1 cellular context compared by ENCODE assay signal in the genomic region with DNA sequence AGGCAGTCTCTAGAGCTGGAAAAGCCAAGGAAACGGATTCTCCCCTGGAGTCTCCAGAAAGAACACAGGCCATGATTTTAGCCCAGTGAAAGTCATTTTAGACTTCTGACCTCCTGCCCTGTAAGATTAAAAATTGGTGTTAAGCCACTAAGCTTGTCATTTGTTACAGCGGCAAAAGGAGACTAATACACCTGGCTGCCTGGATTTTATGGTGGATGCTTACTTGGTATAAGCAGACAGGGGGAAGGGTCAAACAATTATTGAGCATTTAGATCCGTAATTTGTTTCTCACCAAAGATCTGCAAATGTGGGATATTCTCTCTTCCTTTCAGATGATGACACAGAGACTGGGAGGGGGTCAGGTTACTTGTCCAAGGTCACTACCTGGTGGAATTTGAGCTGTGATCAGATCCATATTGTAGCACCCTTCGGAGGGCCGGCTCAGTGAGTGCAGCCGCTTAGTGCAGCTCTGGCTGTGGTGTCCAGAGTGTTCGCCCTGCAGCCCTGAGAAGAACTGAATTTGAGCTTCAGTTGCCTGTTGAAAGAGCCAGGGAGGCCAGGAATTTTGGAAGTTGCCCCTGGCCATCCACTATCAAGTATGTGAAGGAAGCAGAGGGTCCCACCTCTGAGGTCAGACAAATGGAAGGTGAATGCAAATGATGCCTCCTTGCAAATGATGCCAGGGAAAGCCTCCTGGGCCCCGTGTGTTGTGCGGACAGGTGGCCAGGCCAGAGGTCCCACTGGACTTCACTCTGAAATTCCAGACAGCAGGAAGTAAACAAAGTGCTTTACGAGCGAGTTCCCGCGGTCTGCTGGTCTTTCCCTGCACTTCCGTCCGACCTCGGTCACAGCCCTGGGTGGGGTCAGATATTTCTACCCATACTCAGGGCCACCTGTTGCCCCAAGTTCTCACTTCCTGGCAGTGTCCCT.
TF ChIP-seq lines count a peak whose summit lies in the region.

No MANE protein-coding gene starts in this region.

TF ChIP-seq in HepG2, 621 proteins besides CTCF, POLR2A, EP300 and RAD21 (continued from another document and continues in another):
- TF ChIP-seq, protein P1, sequence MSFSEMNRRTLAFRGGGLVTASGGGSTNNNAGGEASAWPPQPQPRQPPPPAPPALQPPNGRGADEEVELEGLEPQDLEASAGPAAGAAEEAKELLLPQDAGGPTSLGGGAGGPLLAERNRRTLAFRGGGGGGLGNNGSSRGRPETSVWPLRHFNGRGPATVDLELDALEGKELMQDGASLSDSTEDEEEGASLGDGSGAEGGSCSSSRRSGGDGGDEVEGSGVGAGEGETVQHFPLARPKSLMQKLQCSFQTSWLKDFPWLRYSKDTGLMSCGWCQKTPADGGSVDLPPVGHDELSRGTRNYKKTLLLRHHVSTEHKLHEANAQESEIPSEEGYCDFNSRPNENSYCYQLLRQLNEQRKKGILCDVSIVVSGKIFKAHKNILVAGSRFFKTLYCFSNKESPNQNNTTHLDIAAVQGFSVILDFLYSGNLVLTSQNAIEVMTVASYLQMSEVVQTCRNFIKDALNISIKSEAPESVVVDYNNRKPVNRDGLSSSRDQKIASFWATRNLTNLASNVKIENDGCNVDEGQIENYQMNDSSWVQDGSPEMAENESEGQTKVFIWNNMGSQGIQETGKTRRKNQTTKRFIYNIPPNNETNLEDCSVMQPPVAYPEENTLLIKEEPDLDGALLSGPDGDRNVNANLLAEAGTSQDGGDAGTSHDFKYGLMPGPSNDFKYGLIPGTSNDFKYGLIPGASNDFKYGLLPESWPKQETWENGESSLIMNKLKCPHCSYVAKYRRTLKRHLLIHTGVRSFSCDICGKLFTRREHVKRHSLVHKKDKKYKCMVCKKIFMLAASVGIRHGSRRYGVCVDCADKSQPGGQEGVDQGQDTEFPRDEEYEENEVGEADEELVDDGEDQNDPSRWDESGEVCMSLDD (CRISPR knock-in tag; IDR thresholded peaks at IDR 0.05; ENCODE audit: borderline replicate concordance) = no peak
- TF ChIP-seq SSRP1 (CRISPR knock-in tag; IDR thresholded peaks at IDR 0.05) (peak; percentile 77; the same call in 1 of the 2 replicates), FOXK2 (IDR thresholded peaks at IDR 0.05) (peak; percentile 67), TBL1XR1 (IDR thresholded peaks at IDR 0.05; ENCODE audit: borderline replicate concordance, low read length, partially characterized antibody) (no peak), ZMYM3 (CRISPR knock-in tag; IDR thresholded peaks at IDR 0.05) (peak; percentile 50; the same call in 1 of the 2 replicates), ZIK1 (CRISPR knock-in tag; IDR thresholded peaks at IDR 0.05; ENCODE audit: borderline replicate concordance, low read depth) (no peak; the same call in 1 of the 2 replicates), ZNF761 (CRISPR knock-in tag; conservative IDR thresholded peaks at IDR 0.05) (0 out of 2 replicates have a peak, but pooled peaks have one; percentile 58), ZNF772 (CRISPR knock-in tag; IDR thresholded peaks at IDR 0.05) (no peak), ELF1 (CRISPR knock-in tag; IDR thresholded peaks at IDR 0.05) (peak; percentile 74), ZNF7 (CRISPR knock-in tag; IDR thresholded peaks at IDR 0.05) (no peak), ZNF251 (CRISPR knock-in tag; IDR thresholded peaks at IDR 0.05) (no peak), KAT7 (CRISPR knock-in tag; IDR thresholded peaks at IDR 0.05; ENCODE audit: borderline replicate concordance) (0 out of 2 replicates have a peak, but pooled peaks have one; percentile 61), YY1 (IDR thresholded peaks at IDR 0.05; ENCODE audit: insufficient read depth, insufficient replicate concordance, low read depth, low read length) (no peak), NCOA1 (CRISPR knock-in tag; IDR thresholded peaks at IDR 0.05) (no peak), HDAC6 (IDR thresholded peaks at IDR 0.05; ENCODE audit: low read depth, low read length) (no peak), ZNF224 (CRISPR knock-in tag; IDR thresholded peaks at IDR 0.05) (no peak), MTA3 (CRISPR knock-in tag; IDR thresholded peaks at IDR 0.05) (no peak), ZNF577 (CRISPR knock-in tag; IDR thresholded peaks at IDR 0.05; ENCODE audit: borderline replicate concordance, low read depth) (no peak), LCORL (IDR thresholded peaks at IDR 0.05) (no peak), LCORL (CRISPR knock-in tag; IDR thresholded peaks at IDR 0.05) (peak; percentile 95), CBX5 (CRISPR knock-in tag; IDR thresholded peaks at IDR 0.05; ENCODE audit: borderline replicate concordance) (peak; percentile 41; the same call in 1 of the 2 replicates), RAD51 (IDR thresholded peaks at IDR 0.05; ENCODE audit: borderline replicate concordance) (no peak), ZNF766 (CRISPR knock-in tag; IDR thresholded peaks at IDR 0.05; ENCODE audit: borderline replicate concordance) (no peak), ZNF468 (CRISPR knock-in tag; IDR thresholded peaks at IDR 0.05) (no peak), CBFB (CRISPR knock-in tag; IDR thresholded peaks at IDR 0.05) (peak; percentile 85; the same call in 1 of the 2 replicates), ZNF841 (CRISPR knock-in tag; IDR thresholded peaks at IDR 0.05; ENCODE audit: borderline replicate concordance) (no peak), ELF3 (CRISPR knock-in tag; IDR thresholded peaks at IDR 0.05) (peak; percentile 98), MED13 (CRISPR knock-in tag; IDR thresholded peaks at IDR 0.05) (no peak), NFATC3 (CRISPR knock-in tag; IDR thresholded peaks at IDR 0.05) (no peak), ZMAT3 (CRISPR knock-in tag; conservative IDR thresholded peaks at IDR 0.05) (0 out of 2 replicates have a peak, but pooled peaks have one; percentile 58), ZNF343 (CRISPR knock-in tag; IDR thresholded peaks at IDR 0.05) (no peak), ZNF605 (CRISPR knock-in tag; IDR thresholded peaks at IDR 0.05) (peak; percentile 51; the same call in 1 of the 2 replicates), ARNT2 (CRISPR knock-in tag; IDR thresholded peaks at IDR 0.05; ENCODE audit: low read depth) (no peak), ZFP90 (CRISPR knock-in tag; IDR thresholded peaks at IDR 0.05; ENCODE audit: borderline replicate concordance) (no peak)
- TF ChIP-seq, protein P2, sequence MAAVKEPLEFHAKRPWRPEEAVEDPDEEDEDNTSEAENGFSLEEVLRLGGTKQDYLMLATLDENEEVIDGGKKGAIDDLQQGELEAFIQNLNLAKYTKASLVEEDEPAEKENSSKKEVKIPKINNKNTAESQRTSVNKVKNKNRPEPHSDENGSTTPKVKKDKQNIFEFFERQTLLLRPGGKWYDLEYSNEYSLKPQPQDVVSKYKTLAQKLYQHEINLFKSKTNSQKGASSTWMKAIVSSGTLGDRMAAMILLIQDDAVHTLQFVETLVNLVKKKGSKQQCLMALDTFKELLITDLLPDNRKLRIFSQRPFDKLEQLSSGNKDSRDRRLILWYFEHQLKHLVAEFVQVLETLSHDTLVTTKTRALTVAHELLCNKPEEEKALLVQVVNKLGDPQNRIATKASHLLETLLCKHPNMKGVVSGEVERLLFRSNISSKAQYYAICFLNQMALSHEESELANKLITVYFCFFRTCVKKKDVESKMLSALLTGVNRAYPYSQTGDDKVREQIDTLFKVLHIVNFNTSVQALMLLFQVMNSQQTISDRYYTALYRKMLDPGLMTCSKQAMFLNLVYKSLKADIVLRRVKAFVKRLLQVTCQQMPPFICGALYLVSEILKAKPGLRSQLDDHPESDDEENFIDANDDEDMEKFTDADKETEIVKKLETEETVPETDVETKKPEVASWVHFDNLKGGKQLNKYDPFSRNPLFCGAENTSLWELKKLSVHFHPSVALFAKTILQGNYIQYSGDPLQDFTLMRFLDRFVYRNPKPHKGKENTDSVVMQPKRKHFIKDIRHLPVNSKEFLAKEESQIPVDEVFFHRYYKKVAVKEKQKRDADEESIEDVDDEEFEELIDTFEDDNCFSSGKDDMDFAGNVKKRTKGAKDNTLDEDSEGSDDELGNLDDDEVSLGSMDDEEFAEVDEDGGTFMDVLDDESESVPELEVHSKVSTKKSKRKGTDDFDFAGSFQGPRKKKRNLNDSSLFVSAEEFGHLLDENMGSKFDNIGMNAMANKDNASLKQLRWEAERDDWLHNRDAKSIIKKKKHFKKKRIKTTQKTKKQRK (IDR thresholded peaks at IDR 0.05; ENCODE audit: low read length) = no peak
- TF ChIP-seq, protein P3, sequence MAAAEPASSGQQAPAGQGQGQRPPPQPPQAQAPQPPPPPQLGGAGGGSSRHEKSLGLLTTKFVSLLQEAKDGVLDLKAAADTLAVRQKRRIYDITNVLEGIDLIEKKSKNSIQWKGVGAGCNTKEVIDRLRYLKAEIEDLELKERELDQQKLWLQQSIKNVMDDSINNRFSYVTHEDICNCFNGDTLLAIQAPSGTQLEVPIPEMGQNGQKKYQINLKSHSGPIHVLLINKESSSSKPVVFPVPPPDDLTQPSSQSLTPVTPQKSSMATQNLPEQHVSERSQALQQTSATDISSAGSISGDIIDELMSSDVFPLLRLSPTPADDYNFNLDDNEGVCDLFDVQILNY (CRISPR knock-in tag; conservative IDR thresholded peaks at IDR 0.05) = no peak
- TF ChIP-seq, protein P4, sequence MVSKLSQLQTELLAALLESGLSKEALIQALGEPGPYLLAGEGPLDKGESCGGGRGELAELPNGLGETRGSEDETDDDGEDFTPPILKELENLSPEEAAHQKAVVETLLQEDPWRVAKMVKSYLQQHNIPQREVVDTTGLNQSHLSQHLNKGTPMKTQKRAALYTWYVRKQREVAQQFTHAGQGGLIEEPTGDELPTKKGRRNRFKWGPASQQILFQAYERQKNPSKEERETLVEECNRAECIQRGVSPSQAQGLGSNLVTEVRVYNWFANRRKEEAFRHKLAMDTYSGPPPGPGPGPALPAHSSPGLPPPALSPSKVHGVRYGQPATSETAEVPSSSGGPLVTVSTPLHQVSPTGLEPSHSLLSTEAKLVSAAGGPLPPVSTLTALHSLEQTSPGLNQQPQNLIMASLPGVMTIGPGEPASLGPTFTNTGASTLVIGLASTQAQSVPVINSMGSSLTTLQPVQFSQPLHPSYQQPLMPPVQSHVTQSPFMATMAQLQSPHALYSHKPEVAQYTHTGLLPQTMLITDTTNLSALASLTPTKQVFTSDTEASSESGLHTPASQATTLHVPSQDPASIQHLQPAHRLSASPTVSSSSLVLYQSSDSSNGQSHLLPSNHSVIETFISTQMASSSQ (IDR thresholded peaks at IDR 0.05; ENCODE audit: low read depth) = no peak
- TF ChIP-seq, protein P4 (CRISPR knock-in tag; IDR thresholded peaks at IDR 0.05; ENCODE audit: borderline replicate concordance) = peak; percentile 72; the same call in 1 of the 2 replicates
- TF ChIP-seq, protein P5, sequence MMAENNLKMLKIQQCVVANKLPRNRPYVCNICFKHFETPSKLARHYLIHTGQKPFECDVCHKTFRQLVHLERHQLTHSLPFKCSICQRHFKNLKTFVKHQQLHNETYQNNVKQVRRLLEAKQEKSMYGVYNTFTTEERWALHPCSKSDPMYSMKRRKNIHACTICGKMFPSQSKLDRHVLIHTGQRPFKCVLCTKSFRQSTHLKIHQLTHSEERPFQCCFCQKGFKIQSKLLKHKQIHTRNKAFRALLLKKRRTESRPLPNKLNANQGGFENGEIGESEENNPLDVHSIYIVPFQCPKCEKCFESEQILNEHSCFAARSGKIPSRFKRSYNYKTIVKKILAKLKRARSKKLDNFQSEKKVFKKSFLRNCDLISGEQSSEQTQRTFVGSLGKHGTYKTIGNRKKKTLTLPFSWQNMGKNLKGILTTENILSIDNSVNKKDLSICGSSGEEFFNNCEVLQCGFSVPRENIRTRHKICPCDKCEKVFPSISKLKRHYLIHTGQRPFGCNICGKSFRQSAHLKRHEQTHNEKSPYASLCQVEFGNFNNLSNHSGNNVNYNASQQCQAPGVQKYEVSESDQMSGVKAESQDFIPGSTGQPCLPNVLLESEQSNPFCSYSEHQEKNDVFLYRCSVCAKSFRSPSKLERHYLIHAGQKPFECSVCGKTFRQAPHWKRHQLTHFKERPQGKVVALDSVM (CRISPR knock-in tag; IDR thresholded peaks at IDR 0.05) = no peak; the same call in 1 of the 2 replicates
- TF ChIP-seq, protein P6, sequence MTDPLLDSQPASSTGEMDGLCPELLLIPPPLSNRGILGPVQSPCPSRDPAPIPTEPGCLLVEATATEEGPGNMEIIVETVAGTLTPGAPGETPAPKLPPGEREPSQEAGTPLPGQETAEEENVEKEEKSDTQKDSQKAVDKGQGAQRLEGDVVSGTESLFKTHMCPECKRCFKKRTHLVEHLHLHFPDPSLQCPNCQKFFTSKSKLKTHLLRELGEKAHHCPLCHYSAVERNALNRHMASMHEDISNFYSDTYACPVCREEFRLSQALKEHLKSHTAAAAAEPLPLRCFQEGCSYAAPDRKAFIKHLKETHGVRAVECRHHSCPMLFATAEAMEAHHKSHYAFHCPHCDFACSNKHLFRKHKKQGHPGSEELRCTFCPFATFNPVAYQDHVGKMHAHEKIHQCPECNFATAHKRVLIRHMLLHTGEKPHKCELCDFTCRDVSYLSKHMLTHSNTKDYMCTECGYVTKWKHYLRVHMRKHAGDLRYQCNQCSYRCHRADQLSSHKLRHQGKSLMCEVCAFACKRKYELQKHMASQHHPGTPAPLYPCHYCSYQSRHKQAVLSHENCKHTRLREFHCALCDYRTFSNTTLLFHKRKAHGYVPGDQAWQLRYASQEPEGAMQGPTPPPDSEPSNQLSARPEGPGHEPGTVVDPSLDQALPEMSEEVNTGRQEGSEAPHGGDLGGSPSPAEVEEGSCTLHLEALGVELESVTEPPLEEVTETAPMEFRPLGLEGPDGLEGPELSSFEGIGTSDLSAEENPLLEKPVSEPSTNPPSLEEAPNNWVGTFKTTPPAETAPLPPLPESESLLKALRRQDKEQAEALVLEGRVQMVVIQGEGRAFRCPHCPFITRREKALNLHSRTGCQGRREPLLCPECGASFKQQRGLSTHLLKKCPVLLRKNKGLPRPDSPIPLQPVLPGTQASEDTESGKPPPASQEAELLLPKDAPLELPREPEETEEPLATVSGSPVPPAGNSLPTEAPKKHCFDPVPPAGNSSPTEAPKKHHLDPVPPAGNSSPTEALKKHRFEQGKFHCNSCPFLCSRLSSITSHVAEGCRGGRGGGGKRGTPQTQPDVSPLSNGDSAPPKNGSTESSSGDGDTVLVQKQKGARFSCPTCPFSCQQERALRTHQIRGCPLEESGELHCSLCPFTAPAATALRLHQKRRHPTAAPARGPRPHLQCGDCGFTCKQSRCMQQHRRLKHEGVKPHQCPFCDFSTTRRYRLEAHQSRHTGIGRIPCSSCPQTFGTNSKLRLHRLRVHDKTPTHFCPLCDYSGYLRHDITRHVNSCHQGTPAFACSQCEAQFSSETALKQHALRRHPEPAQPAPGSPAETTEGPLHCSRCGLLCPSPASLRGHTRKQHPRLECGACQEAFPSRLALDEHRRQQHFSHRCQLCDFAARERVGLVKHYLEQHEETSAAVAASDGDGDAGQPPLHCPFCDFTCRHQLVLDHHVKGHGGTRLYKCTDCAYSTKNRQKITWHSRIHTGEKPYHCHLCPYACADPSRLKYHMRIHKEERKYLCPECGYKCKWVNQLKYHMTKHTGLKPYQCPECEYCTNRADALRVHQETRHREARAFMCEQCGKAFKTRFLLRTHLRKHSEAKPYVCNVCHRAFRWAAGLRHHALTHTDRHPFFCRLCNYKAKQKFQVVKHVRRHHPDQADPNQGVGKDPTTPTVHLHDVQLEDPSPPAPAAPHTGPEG (CRISPR knock-in tag; IDR thresholded peaks at IDR 0.05) = no peak
